Comparison of ENCODE assay signal across 19 cellular contexts in genomic region chr7:99490878-99491277, GRCh38. TPM values are rescaled to one million over a fixed set of nuclear protein-coding genes. Genes with fewer than 3 reads are reported as not detected.
DNase-seq lines count a peak whose midpoint lies in the region; ATAC-seq, FAIRE-seq and TF ChIP-seq lines count a peak whose summit lies in the region.
"Had no signal": no experiment of that assay in that cellular context is flagged by ENCODE, and none has a peak within 500 bp of the region (broad histone marks: within the 10 kb centered on the region; RNA-seq: fewer than 3 reads in every experiment).

No MANE protein-coding gene starts in this region.

- H3K79me2 ChIP-seq in Karpas-422 (ENCODE audit: low read length), result peaks cover 22% of the 10 kb centered on the region

- CTCF ChIA-PET in activated CD8-positive, alpha-beta T cell treated with anti-CD3 and anti-CD28 coated beads for 36 hours (lab: Charles Lee), result no interaction called here
- CTCF ChIA-PET in activated CD8-positive, alpha-beta T cell treated with anti-CD3 and anti-CD28 coated beads, Interleukin-2, amount 10 ng/mL, durations not matched to agents 7 days and 5 days (lab: Charles Lee), result no interaction called here

- no peaks in the 10 kb centered on the region for H3K27me3 Mint-ChIP-seq in activated CD8-positive, alpha-beta T cell treated with anti-CD3 and anti-CD28 coated beads for 36 hours
- no peaks in the 10 kb centered on the region for H3K27me3 Mint-ChIP-seq in activated CD8-positive, alpha-beta T cell treated with anti-CD3 and anti-CD28 coated beads, Interleukin-2, amount 10 ng/mL, durations not matched to agents 7 days and 5 days (ENCODE audit: low read depth)
- H3K27me3 Mint-ChIP-seq in T-helper 17 cell, result no peaks in the 10 kb centered on the region

- H3K9ac ChIP-seq in Karpas-422 (ENCODE audit: low read length), result no peak overlapping the region

- no peak overlapping the region for H3K4me2 ChIP-seq in Karpas-422 (ENCODE audit: low read depth, low read length, poor library complexity, severe bottlenecking)

- no peak for TF ChIP-seq CTCF in activated CD8-positive, alpha-beta T cell treated with anti-CD3 and anti-CD28 coated beads for 36 hours (IDR thresholded peaks at IDR 0.05)
- TF ChIP-seq CTCF in mucosa of descending colon (IDR thresholded peaks at IDR 0.05), result no peak

- H3K4me1 ChIP-seq in mucosa of descending colon (ENCODE audit: low read depth) (no peaks in the 10 kb centered on the region), Karpas-422 (ENCODE audit: low read length) (no peaks in the 10 kb centered on the region)

- no peak overlapping the region for H3K4me3 Mint-ChIP-seq in activated CD8-positive, alpha-beta T cell treated with anti-CD3 and anti-CD28 coated beads for 36 hours
- H3K4me3 Mint-ChIP-seq in activated CD8-positive, alpha-beta T cell treated with anti-CD3 and anti-CD28 coated beads, Interleukin-2, amount 10 ng/mL, durations not matched to agents 7 days and 5 days, result no peak overlapping the region
- no peak overlapping the region for H3K4me3 Mint-ChIP-seq in T-helper 17 cell

- no peaks in the 10 kb centered on the region for H3K27me3 ChIP-seq in Karpas-422 (ENCODE audit: low read length)

- no peak; the same call in 1 of the 2 replicates for TF ChIP-seq POLR2A in GM12891 (IDR thresholded peaks at IDR 0.05; ENCODE audit: low read depth, low read length)

- H3K36me3 ChIP-seq in mucosa of descending colon (ENCODE audit: low read depth) (peaks cover 9% of the 10 kb centered on the region), Karpas-422 (ENCODE audit: insufficient read depth, low read length) (peaks cover 29% of the 10 kb centered on the region)

- DNase-seq in activated CD8-positive, alpha-beta T cell treated with anti-CD3 and anti-CD28 coated beads for 36 hours, result no peak
- no peak for DNase-seq in activated CD8-positive, alpha-beta T cell treated with anti-CD3 and anti-CD28 coated beads, Interleukin-2, amount 10 ng/mL, durations not matched to agents 7 days and 5 days
- no peak for DNase-seq in GM12891 (ENCODE audit: insufficient read length, low spot score)
- DNase-seq in T-helper 17 cell, result no peak
- DNase-seq in mucosa of descending colon, result peak in 1 of 3 donors; percentile 1
- no peak for DNase-seq in Karpas-422
- DNase-seq in UCSD-AML1 (lab: John Stamatoyannopoulos, UW; ENCODE audit: unreplicated experiment), result no peak
- DNase-seq: COR-L47, IMR-90, NCI-H2081 treated with DMSO at 0.1 percent for 48 hours, NCI-H510A, NCI-H82, Right ventricle myocardium superior, T-helper 1 cell had no signal

- no peaks in the 10 kb centered on the region for H3K9me2 ChIP-seq in Karpas-422 (replicated peaks; ENCODE audit: insufficient read depth, low read length)

- H2AFZ ChIP-seq in Karpas-422 (ENCODE audit: low read length), result no peak overlapping the region

- FAIRE-seq in GM12891 (lab: Jason Lieb, UNC), result no peak
- FAIRE-seq: A204.1, RCC 7860 had no signal

- no peak for ATAC-seq in activated CD8-positive, alpha-beta T cell treated with anti-CD3 and anti-CD28 coated beads for 36 hours
- ATAC-seq in activated CD8-positive, alpha-beta T cell treated with anti-CD3 and anti-CD28 coated beads, Interleukin-2, amount 10 ng/mL, durations not matched to agents 7 days and 5 days, result no peak
- ATAC-seq in T-helper 17 cell (no peak), mucosa of descending colon (peak; percentile 18), HG02884 (IDR thresholded peaks at IDR 0.05; ENCODE audit: unreplicated experiment) (no peak)

- POLR2A ChIA-PET in activated CD8-positive, alpha-beta T cell treated with anti-CD3 and anti-CD28 coated beads for 36 hours (lab: Charles Lee), result interaction anchor here (1.3 to 1.4 kb wide), 2 partner anchors 13 to 63 kb away, joined by 3 to 4 read pairs; no protein-coding TSS in a partner anchor
- POLR2A ChIA-PET in activated CD8-positive, alpha-beta T cell treated with anti-CD3 and anti-CD28 coated beads, Interleukin-2, amount 10 ng/mL, durations not matched to agents 7 days and 5 days (lab: Charles Lee), result interaction anchor here (0.7 to 2.0 kb wide), 2 partner anchors 9 to 82 kb away, joined by 3 to 8 read pairs; partner anchors contain the start of genes BUD31 and ZNF394

- H3K4me3 ChIP-seq in mucosa of descending colon, result no peak overlapping the region
- no peak overlapping the region for H3K4me3 ChIP-seq in Karpas-422 (ENCODE audit: low read length)
- H3K4me3 ChIP-seq: SK-N-MC had no signal

- H3K27ac ChIP-seq in Karpas-422 (ENCODE audit: low read length), result no peak overlapping the region
- H3K27ac ChIP-seq: C4-2B, SK-N-MC had no signal

- peaks cover 65% of the 10 kb centered on the region for H3K36me3 Mint-ChIP-seq in activated CD8-positive, alpha-beta T cell treated with anti-CD3 and anti-CD28 coated beads for 36 hours (ENCODE audit: low read depth)
- H3K36me3 Mint-ChIP-seq in activated CD8-positive, alpha-beta T cell treated with anti-CD3 and anti-CD28 coated beads, Interleukin-2, amount 10 ng/mL, durations not matched to agents 7 days and 5 days (ENCODE audit: low read depth), result peaks cover 77% of the 10 kb centered on the region
- H3K36me3 Mint-ChIP-seq in T-helper 17 cell (ENCODE audit: low read depth), result peaks cover 4% of the 10 kb centered on the region

- H4K20me1 ChIP-seq in Karpas-422 (ENCODE audit: insufficient read depth, low read depth, low read length), result no peaks in the 10 kb centered on the region

- H3K9me3 Mint-ChIP-seq in activated CD8-positive, alpha-beta T cell treated with anti-CD3 and anti-CD28 coated beads for 36 hours, result peaks cover 18% of the 10 kb centered on the region
- peaks cover 15% of the 10 kb centered on the region for H3K9me3 Mint-ChIP-seq in activated CD8-positive, alpha-beta T cell treated with anti-CD3 and anti-CD28 coated beads, Interleukin-2, amount 10 ng/mL, durations not matched to agents 7 days and 5 days (ENCODE audit: insufficient read depth)

- intact Hi-C loops in activated CD8-positive, alpha-beta T cell treated with anti-CD3 and anti-CD28 coated beads for 36 hours (cut with micrococcal nuclease), result no loop called here
- intact Hi-C loops in mucosa of descending colon (cut with DNase I, micrococcal nuclease), result no loop called here

- peak overlapping the region; percentile 1 for H3K27ac Mint-ChIP-seq in activated CD8-positive, alpha-beta T cell treated with anti-CD3 and anti-CD28 coated beads for 36 hours
- H3K27ac Mint-ChIP-seq in activated CD8-positive, alpha-beta T cell treated with anti-CD3 and anti-CD28 coated beads, Interleukin-2, amount 10 ng/mL, durations not matched to agents 7 days and 5 days, result no peak overlapping the region
- H3K27ac Mint-ChIP-seq in T-helper 17 cell, result peak overlapping the region; percentile 41

- no peaks in the 10 kb centered on the region for H3K4me1 Mint-ChIP-seq in activated CD8-positive, alpha-beta T cell treated with anti-CD3 and anti-CD28 coated beads for 36 hours (ENCODE audit: low read depth)
- no peaks in the 10 kb centered on the region for H3K4me1 Mint-ChIP-seq in activated CD8-positive, alpha-beta T cell treated with anti-CD3 and anti-CD28 coated beads, Interleukin-2, amount 10 ng/mL, durations not matched to agents 7 days and 5 days (ENCODE audit: low read depth)
- no peaks in the 10 kb centered on the region for H3K4me1 Mint-ChIP-seq in T-helper 17 cell

- peaks cover 4% of the 10 kb centered on the region for H3K9me3 ChIP-seq in T-helper 17 cell (ENCODE audit: control insufficient read depth, low read length, poor library complexity, severe bottlenecking)
- H3K9me3 ChIP-seq in mucosa of descending colon, result peaks cover 25% of the 10 kb centered on the region
- H3K9me3 ChIP-seq in Karpas-422 (ENCODE audit: low read length), result peaks cover 18% of the 10 kb centered on the region

RNA-seq across cellular contexts. Expression of gene ZNF394, which starts 9.2 kb away (rescaled TPM):
- total RNA-seq in activated CD8-positive, alpha-beta T cell treated with anti-CD3 and anti-CD28 coated beads for 36 hours, result 10 to 100 TPM; 25.9 to 28.0 TPM
- total RNA-seq in activated CD8-positive, alpha-beta T cell treated with anti-CD3 and anti-CD28 coated beads, Interleukin-2, amount 10 ng/mL, durations not matched to agents 7 days and 5 days, result 10 to 100 TPM; 48.3 to 58.1 TPM
- 22.7 TPM for polyA plus RNA-seq in GM12891 (2012; ENCODE audit: low read depth, missing spikeins)
- total RNA-seq in T-helper 17 cell (100 to 1,000 TPM; 189 to 198 TPM), mucosa of descending colon (10 to 100 TPM; 30.5 to 43.9 (median 36.5) TPM)
- total RNA-seq in Karpas-422 (2014; rRNA removed; shearing (Covaris generic); ENCODE audit: low replicate concordance), result 40.4 and 40.8 TPM in 2 replicates

RNA-seq across cellular contexts. Expression of gene ZKSCAN5, which starts 13.6 kb away (rescaled TPM):
- total RNA-seq in activated CD8-positive, alpha-beta T cell treated with anti-CD3 and anti-CD28 coated beads for 36 hours, result 1 to 10 TPM; 7.6 to 7.9 TPM
- 10 to 100 TPM; 13.9 TPM for total RNA-seq in activated CD8-positive, alpha-beta T cell treated with anti-CD3 and anti-CD28 coated beads, Interleukin-2, amount 10 ng/mL, durations not matched to agents 7 days and 5 days
- polyA plus RNA-seq in GM12891 (2012; ENCODE audit: low read depth, missing spikeins), result 4.2 TPM
- 1 to 10 TPM; 4.4 to 4.6 TPM for total RNA-seq in T-helper 17 cell
- total RNA-seq in mucosa of descending colon, result 1 to 10 TPM; 5.9 to 10.0 (median 6.4) TPM
- 11.9 and 14.5 TPM in 2 replicates for total RNA-seq in Karpas-422 (2014; rRNA removed; shearing (Covaris generic); ENCODE audit: low replicate concordance)

RNA-seq across cellular contexts. Expression of gene ZNF789, which starts 18.2 kb away (rescaled TPM):
- 10 to 100 TPM; 18.8 to 19.1 TPM for total RNA-seq in activated CD8-positive, alpha-beta T cell treated with anti-CD3 and anti-CD28 coated beads for 36 hours
- 10 to 100 TPM; 21.5 to 24.2 TPM for total RNA-seq in activated CD8-positive, alpha-beta T cell treated with anti-CD3 and anti-CD28 coated beads, Interleukin-2, amount 10 ng/mL, durations not matched to agents 7 days and 5 days
- polyA plus RNA-seq in GM12891 (2012; ENCODE audit: low read depth, missing spikeins), result 22.0 TPM
- 10 to 100 TPM; 12.5 to 18.1 TPM for total RNA-seq in T-helper 17 cell
- 10 to 100 TPM; 12.3 to 25.4 (median 23.4) TPM for total RNA-seq in mucosa of descending colon
- total RNA-seq in Karpas-422 (2014; rRNA removed; shearing (Covaris generic); ENCODE audit: low replicate concordance), result 29.0 and 33.0 TPM in 2 replicates

RNA-seq across cellular contexts. Expression of gene ATP5MF, which starts 24.9 kb away (rescaled TPM):
- 100 to 1,000 TPM; 416 to 417 TPM for total RNA-seq in activated CD8-positive, alpha-beta T cell treated with anti-CD3 and anti-CD28 coated beads for 36 hours
- total RNA-seq in activated CD8-positive, alpha-beta T cell treated with anti-CD3 and anti-CD28 coated beads, Interleukin-2, amount 10 ng/mL, durations not matched to agents 7 days and 5 days, result 100 to 1,000 TPM; 437 to 479 TPM
- 1,333 TPM for polyA plus RNA-seq in GM12891 (2012; ENCODE audit: low read depth, missing spikeins)
- 100 to 1,000 TPM in 1 of 2 donors, 10 to 100 TPM in 1; 83.3 to 103 TPM for total RNA-seq in T-helper 17 cell
- total RNA-seq in mucosa of descending colon, result 100 to 1,000 TPM; 229 to 341 (median 331) TPM
- total RNA-seq in Karpas-422 (2014; rRNA removed; shearing (Covaris generic); ENCODE audit: low replicate concordance), result 653 and 873 TPM in 2 replicates

RNA-seq across cellular contexts. Expression of gene CPSF4, which starts 52.1 kb away (rescaled TPM):
- 10 to 100 TPM; 62.3 to 64.6 TPM for total RNA-seq in activated CD8-positive, alpha-beta T cell treated with anti-CD3 and anti-CD28 coated beads for 36 hours
- 10 to 100 TPM; 64.0 to 65.8 TPM for total RNA-seq in activated CD8-positive, alpha-beta T cell treated with anti-CD3 and anti-CD28 coated beads, Interleukin-2, amount 10 ng/mL, durations not matched to agents 7 days and 5 days
- 37.3 TPM for polyA plus RNA-seq in GM12891 (2012; ENCODE audit: low read depth, missing spikeins)
- total RNA-seq in T-helper 17 cell (10 to 100 TPM; 35.0 to 42.9 TPM), mucosa of descending colon (10 to 100 TPM; 23.2 to 33.5 (median 24.8) TPM)
- total RNA-seq in Karpas-422 (2014; rRNA removed; shearing (Covaris generic); ENCODE audit: low replicate concordance), result 48.7 and 63.6 TPM in 2 replicates
